ENCODE assay signal across 9 cellular contexts in genomic region chr1:203556047-203556851, GRCh38.
DNase-seq lines count a peak whose midpoint lies in the region; ATAC-seq and TF ChIP-seq lines count a peak whose summit lies in the region.
"Had no signal": no experiment of that assay in that cellular context is flagged by ENCODE, and none has a peak within 500 bp of the region (broad histone marks: within the 10 kb centered on the region; RNA-seq: fewer than 3 reads in every experiment).

No MANE protein-coding gene starts in this region.

- peaks cover 82% of the 10 kb centered on the region for H3K4me1 ChIP-seq in left ventricle myocardium inferior
- H3K4me1 ChIP-seq in sigmoid colon: peaks cover 0 to 80% (median 70%) of the 10 kb centered on the region in 4 donors
- H3K4me1 ChIP-seq: pancreas had no signal

- no peaks in the 10 kb centered on the region for H3K27me3 ChIP-seq in left ventricle myocardium inferior (ENCODE audit: low read depth)
- H3K27me3 ChIP-seq in sigmoid colon: no peaks in the 10 kb centered on the region
- H3K27me3 ChIP-seq: pancreas had no signal

- H3K4me1 Mint-ChIP-seq in activated T-helper 1 cell treated with anti-CD3 and anti-CD28 coated beads, Interleukin-12 subunit alpha, Interleukin-12 subunit beta, Interleukin-2, Interleukin-4 antibody, amounts not matched to agents 30 ng/mL and 10 ng/mL and 1 ng/mL, durations not matched to agents 14 hours and 24 hours and 36 hours (ENCODE audit: low read depth): no peaks in the 10 kb centered on the region

- peak; percentile 90 for DNase-seq in GM03348 (ENCODE audit: low spot score)
- DNase-seq in activated T-helper 1 cell treated with anti-CD3 and anti-CD28 coated beads, Interleukin-12 subunit alpha, Interleukin-12 subunit beta, Interleukin-2, Interleukin-4 antibody, amounts not matched to agents 30 ng/mL and 10 ng/mL and 1 ng/mL, durations not matched to agents 14 hours and 24 hours and 36 hours (ENCODE audit: low spot score): no peak
- peak; percentile 72 for DNase-seq in left ventricle myocardium inferior
- DNase-seq in sigmoid colon: peak; percentile 91
- no peak for DNase-seq in SKM-1 (lab: John Stamatoyannopoulos, UW; ENCODE audit: unreplicated experiment)
- DNase-seq in NCI-H146 treated with DMSO at 0.1 percent for 48 hours (lab: John Stamatoyannopoulos, UW; ENCODE audit: unreplicated experiment): no peak
- no peak for DNase-seq in stimulated activated CD4-positive, alpha-beta T cell treated with anti-CD3 and anti-CD28 coated beads, Interleukin-1b, Interleukin-23, amount 100 ng/mL, for 48 hours

- TF ChIP-seq POLR2A in sigmoid colon (IDR thresholded peaks at IDR 0.05): peak in 1 of 2 donors; percentile 22

- intact Hi-C loops in activated T-helper 1 cell treated with anti-CD3 and anti-CD28 coated beads, Interleukin-12 subunit alpha, Interleukin-12 subunit beta, Interleukin-2, Interleukin-4 antibody, amounts not matched to agents 30 ng/mL and 10 ng/mL and 1 ng/mL, durations not matched to agents 14 hours and 24 hours and 36 hours (cut with micrococcal nuclease): no loop called here
- intact Hi-C loops in left ventricle myocardium inferior (cut with micrococcal nuclease): no loop called here
- intact Hi-C loops in sigmoid colon (cut with DNase I): loop anchor here (2.0 kb wide), 2 partner anchors 21 to 49 kb away; no protein-coding TSS in a partner anchor

- no peaks in the 10 kb centered on the region for H3K9me3 Mint-ChIP-seq in activated T-helper 1 cell treated with anti-CD3 and anti-CD28 coated beads, Interleukin-12 subunit alpha, Interleukin-12 subunit beta, Interleukin-2, Interleukin-4 antibody, amounts not matched to agents 30 ng/mL and 10 ng/mL and 1 ng/mL, durations not matched to agents 14 hours and 24 hours and 36 hours

- H3K4me3 Mint-ChIP-seq in activated T-helper 1 cell treated with anti-CD3 and anti-CD28 coated beads, Interleukin-12 subunit alpha, Interleukin-12 subunit beta, Interleukin-2, Interleukin-4 antibody, amounts not matched to agents 30 ng/mL and 10 ng/mL and 1 ng/mL, durations not matched to agents 14 hours and 24 hours and 36 hours: no peak overlapping the region

- no peak for ATAC-seq in GM21423 (IDR thresholded peaks at IDR 0.05; ENCODE audit: unreplicated experiment)

- peaks cover 14% of the 10 kb centered on the region for H3K27me3 Mint-ChIP-seq in activated T-helper 1 cell treated with anti-CD3 and anti-CD28 coated beads, Interleukin-12 subunit alpha, Interleukin-12 subunit beta, Interleukin-2, Interleukin-4 antibody, amounts not matched to agents 30 ng/mL and 10 ng/mL and 1 ng/mL, durations not matched to agents 14 hours and 24 hours and 36 hours (ENCODE audit: insufficient read depth)

- 68 to 75% methylated on average over 16 of the region's 16 CpGs for WGBS in sigmoid colon, 2 donors

- no peaks in the 10 kb centered on the region for H3K36me3 ChIP-seq in left ventricle myocardium inferior
- no peaks in the 10 kb centered on the region for H3K36me3 ChIP-seq in sigmoid colon
- H3K36me3 ChIP-seq: pancreas had no signal

- H3K27ac ChIP-seq in left ventricle myocardium inferior (replicated peaks): peak overlapping the region; percentile 94
- peak overlapping the region; percentile 89 to 97 (median 92) for H3K27ac ChIP-seq in sigmoid colon
- H3K27ac ChIP-seq: pancreas had no signal

- TF ChIP-seq CTCF in left ventricle myocardium inferior (IDR thresholded peaks at IDR 0.05; ENCODE audit: borderline replicate concordance): no peak
- TF ChIP-seq CTCF in sigmoid colon (IDR thresholded peaks at IDR 0.05): no peak

- H3K36me3 Mint-ChIP-seq in activated T-helper 1 cell treated with anti-CD3 and anti-CD28 coated beads, Interleukin-12 subunit alpha, Interleukin-12 subunit beta, Interleukin-2, Interleukin-4 antibody, amounts not matched to agents 30 ng/mL and 10 ng/mL and 1 ng/mL, durations not matched to agents 14 hours and 24 hours and 36 hours (ENCODE audit: low read depth): peaks cover 2% of the 10 kb centered on the region

- peak overlapping the region; percentile 63 for H3K27ac Mint-ChIP-seq in activated T-helper 1 cell treated with anti-CD3 and anti-CD28 coated beads, Interleukin-12 subunit alpha, Interleukin-12 subunit beta, Interleukin-2, Interleukin-4 antibody, amounts not matched to agents 30 ng/mL and 10 ng/mL and 1 ng/mL, durations not matched to agents 14 hours and 24 hours and 36 hours

- H3K4me3 ChIP-seq in left ventricle myocardium inferior (peak overlapping the region; percentile 64), sigmoid colon (peak overlapping the region in 3 of 4 donors; percentile 21 to 48 (median 22))
- H3K4me3 ChIP-seq: pancreas had no signal

- TF ChIP-seq EP300 in sigmoid colon (IDR thresholded peaks at IDR 0.05): peak; percentile 17 to 95 (median 38)

- no peaks in the 10 kb centered on the region for H3K9me3 ChIP-seq in left ventricle myocardium inferior (replicated peaks)
- no peaks in the 10 kb centered on the region for H3K9me3 ChIP-seq in sigmoid colon
- H3K9me3 ChIP-seq: pancreas had no signal

Comparison
In these comparisons a context has a peak if more than half of its experiments do, and no peak if none do; other contexts are left out.
1. DNase-seq: peak in GM03348 (single experiment), left ventricle myocardium inferior (single experiment) and sigmoid colon (single experiment); none in activated T-helper 1 cell treated with anti-CD3 and anti-CD28 coated beads, Interleukin-12 subunit alpha, Interleukin-12 subunit beta, Interleukin-2, Interleukin-4 antibody, amounts not matched to agents 30 ng/mL and 10 ng/mL and 1 ng/mL, durations not matched to agents 14 hours and 24 hours and 36 hours (single experiment), SKM-1 (single experiment), NCI-H146 treated with DMSO at 0.1 percent for 48 hours (single experiment) and stimulated activated CD4-positive, alpha-beta T cell treated with anti-CD3 and anti-CD28 coated beads, Interleukin-1b, Interleukin-23, amount 100 ng/mL, for 48 hours (single experiment).